In genomic region chr1:248857201-248857600, GRCh38 we compare ENCODE assay signal across 11 cellular contexts. TPM values are rescaled to one million over a fixed set of nuclear protein-coding genes. Genes with fewer than 3 reads are reported as not detected.
DNase-seq lines count a peak whose midpoint lies in the region; ATAC-seq and TF ChIP-seq lines count a peak whose summit lies in the region.
"Had no signal": no experiment of that assay in that cellular context is flagged by ENCODE, and none has a peak within 500 bp of the region (broad histone marks: within the 10 kb centered on the region; RNA-seq: fewer than 3 reads in every experiment).

No MANE protein-coding gene starts in this region.

- H3K27ac ChIP-seq in SK-N-SH (ENCODE audit: low read depth in 2 of 2, low read length in 1 of 2) (no peak overlapping the region), RWPE2 (ENCODE audit: poor library complexity, severe bottlenecking) (no peak overlapping the region), esophagus muscularis mucosa (replicated peaks in 1 of 4) (peak overlapping the region in 1 of 4 donors; percentile 95)

- peaks cover 8 to 23% of the 10 kb centered on the region in 2 experiments for H3K36me3 ChIP-seq in SK-N-SH (replicated peaks in 1 of 2; ENCODE audit: control insufficient read depth in 1 of 2, insufficient read depth in 2 of 2, low read length in 1 of 2)
- peaks cover 25% of the 10 kb centered on the region for H3K36me3 ChIP-seq in RWPE2 (ENCODE audit: low read depth)
- H3K36me3 ChIP-seq in esophagus muscularis mucosa, result peaks cover 0 to 22% (median 22%) of the 10 kb centered on the region in 4 donors
- H3K36me3 ChIP-seq: pancreas had no signal

- ATAC-seq in SK-N-SH treated with all-trans-retinoic acid at 6 μM for 48 hours (no peak), RWPE2 (ENCODE audit: low read depth) (no peak)

- in situ Hi-C loops in G401 (cut with HindIII; ENCODE audit: low sequenced_read_pairs), result no loop called here

- H3K4me3 ChIP-seq in SK-N-SH (ENCODE audit: low read depth in 2 of 2, low read length in 1 of 2), result peak overlapping the region; percentile 62 to 66; a peak in 3 of 4 replicates
- H3K4me3 ChIP-seq in RWPE2 (ENCODE audit: severe bottlenecking), result peak overlapping the region; percentile 49
- H3K4me3 ChIP-seq in epithelial cell of proximal tubule (ENCODE audit: low read depth, low read length), result peak overlapping the region; percentile 59
- H3K4me3 ChIP-seq in skeletal muscle cell (ENCODE audit: low read depth, low read length), result peak overlapping the region; percentile 72
- H3K4me3 ChIP-seq in esophagus muscularis mucosa, result no peak overlapping the region

- TF ChIP-seq POLR2A in esophagus muscularis mucosa (IDR thresholded peaks at IDR 0.05; ENCODE audit: low read depth), result no peak

- CTCF ChIA-PET in SK-N-SH (lab: Yijun Ruan, JAX), result interaction anchor here (1.1 to 3.8 kb wide), 3 partner anchors 10 to 30 kb away, joined by 4 to 33 read pairs (median 20); partner anchors contain the start of gene SH3BP5L

- H3K79me2 ChIP-seq in SK-N-SH (ENCODE audit: insufficient read depth), result peaks cover 10% of the 10 kb centered on the region; the same call in 1 of the 2 replicates

- H3K4me2 ChIP-seq in SK-N-SH, result peak overlapping the region; percentile 94

- no peaks in the 10 kb centered on the region for H4K20me1 ChIP-seq in SK-N-SH (ENCODE audit: insufficient read depth)

- DNase-seq in SK-N-SH (no peak), RWPE2 (ENCODE audit: low spot score) (no peak), epithelial cell of proximal tubule (ENCODE audit: low read depth) (no peak), skeletal muscle cell (ENCODE audit: low read depth) (no peak), COLO829 (ENCODE audit: low spot score) (no peak), G401 (ENCODE audit: low spot score) (no peak), esophagus muscularis mucosa (ENCODE audit: extremely low spot score) (no peak)
- DNase-seq: KG1 had no signal

- TF ChIP-seq EP300 in SK-N-SH (IDR thresholded peaks at IDR 0.05; ENCODE audit: borderline replicate concordance in 1 of 2, low read depth in 1 of 2, low read length in 1 of 2) (no peak), esophagus muscularis mucosa (IDR thresholded peaks at IDR 0.05) (no peak)

- no peaks in the 10 kb centered on the region for H3F3A ChIP-seq in SK-N-SH (replicated peaks; ENCODE audit: insufficient read depth)

- no peak overlapping the region for H2AFZ ChIP-seq in SK-N-SH (ENCODE audit: low read depth)

- TF ChIP-seq CTCF in SK-N-SH (IDR thresholded peaks at IDR 0.05), result no peak
- TF ChIP-seq CTCF in RWPE2 (IDR thresholded peaks at IDR 0.05; ENCODE audit: poor library complexity, severe bottlenecking), result no peak
- TF ChIP-seq CTCF in epithelial cell of proximal tubule (conservative IDR thresholded peaks at IDR 0.05; ENCODE audit: low read depth, low read length), result no peak
- TF ChIP-seq CTCF in esophagus muscularis mucosa (IDR thresholded peaks at IDR 0.05), result no peak

- no peaks in the 10 kb centered on the region for H3K9me2 ChIP-seq in SK-N-SH

- H3K27me3 ChIP-seq in SK-N-SH (ENCODE audit: insufficient read depth) (no peaks in the 10 kb centered on the region), RWPE2 (ENCODE audit: insufficient read depth, poor library complexity, severe bottlenecking) (no peaks in the 10 kb centered on the region), esophagus muscularis mucosa (no peaks in the 10 kb centered on the region)
- H3K27me3 ChIP-seq: pancreas, tibial artery had no signal

- H3K9ac ChIP-seq in SK-N-SH, result no peak overlapping the region

- intact Hi-C loops in esophagus muscularis mucosa (cut with DNase I), result no loop called here

- TF ChIP-seq RAD21 in SK-N-SH (IDR thresholded peaks at IDR 0.05; ENCODE audit: low read length), result no peak

- H3K4me1 ChIP-seq in SK-N-SH (ENCODE audit: control insufficient read depth in 1 of 2, insufficient read depth in 2 of 2, low read depth in 1 of 2, low read length in 1 of 2) (peaks cover 9 to 20% of the 10 kb centered on the region in 2 experiments; a peak in 3 of 4 replicates), RWPE2 (ENCODE audit: insufficient read depth, poor library complexity, severe bottlenecking) (no peaks in the 10 kb centered on the region), esophagus muscularis mucosa (peaks cover 21 to 37% (median 29%) of the 10 kb centered on the region in 4 donors)

- no peaks in the 10 kb centered on the region for H3K9me3 ChIP-seq in SK-N-SH
- H3K9me3 ChIP-seq in RWPE2 (ENCODE audit: severe bottlenecking), result no peaks in the 10 kb centered on the region
- no peaks in the 10 kb centered on the region for H3K9me3 ChIP-seq in esophagus muscularis mucosa
- H3K9me3 ChIP-seq: pancreas, tibial artery had no signal

- 100% methylated on average over 7 of the region's 7 CpGs for WGBS in SK-N-SH (ENCODE audit: low lambda C conversion rate)
- 89% methylated on average over 7 of the region's 7 CpGs for WGBS in esophagus muscularis mucosa

- POLR2A ChIA-PET in SK-N-SH (lab: Yijun Ruan, JAX), result interaction anchor here (0.6 kb wide), 1 partner anchor 69 kb away, joined by 3 read pairs; no protein-coding TSS in a partner anchor

TF ChIP-seq in SK-N-SH, 30 proteins besides CTCF, POLR2A, EP300 and RAD21:
- TF ChIP-seq IRF3 (IDR thresholded peaks at IDR 0.05; ENCODE audit: low read depth, low read length) (no peak), YY1 (IDR thresholded peaks at IDR 0.05; ENCODE audit: low read depth) (no peak)

TF ChIP-seq in SK-N-SH treated with all-trans-retinoic acid at 6 μM for 48 hours, 23 proteins besides CTCF, POLR2A, EP300 and RAD21 (continues in another document):
- TF ChIP-seq ARNTL (CRISPR knock-in tag; IDR thresholded peaks at IDR 0.05; ENCODE audit: borderline replicate concordance, low read depth) (no peak), RARB (CRISPR knock-in tag; IDR thresholded peaks at IDR 0.05) (no peak), PATZ1 (CRISPR knock-in tag; IDR thresholded peaks at IDR 0.05; ENCODE audit: borderline replicate concordance) (no peak), PPARA (CRISPR knock-in tag; IDR thresholded peaks at IDR 0.05; ENCODE audit: borderline replicate concordance) (no peak), CSDC2 (CRISPR knock-in tag; IDR thresholded peaks at IDR 0.05) (no peak), ZC3H10 (CRISPR knock-in tag; IDR thresholded peaks at IDR 0.05) (no peak)
- TF ChIP-seq, protein P1, sequence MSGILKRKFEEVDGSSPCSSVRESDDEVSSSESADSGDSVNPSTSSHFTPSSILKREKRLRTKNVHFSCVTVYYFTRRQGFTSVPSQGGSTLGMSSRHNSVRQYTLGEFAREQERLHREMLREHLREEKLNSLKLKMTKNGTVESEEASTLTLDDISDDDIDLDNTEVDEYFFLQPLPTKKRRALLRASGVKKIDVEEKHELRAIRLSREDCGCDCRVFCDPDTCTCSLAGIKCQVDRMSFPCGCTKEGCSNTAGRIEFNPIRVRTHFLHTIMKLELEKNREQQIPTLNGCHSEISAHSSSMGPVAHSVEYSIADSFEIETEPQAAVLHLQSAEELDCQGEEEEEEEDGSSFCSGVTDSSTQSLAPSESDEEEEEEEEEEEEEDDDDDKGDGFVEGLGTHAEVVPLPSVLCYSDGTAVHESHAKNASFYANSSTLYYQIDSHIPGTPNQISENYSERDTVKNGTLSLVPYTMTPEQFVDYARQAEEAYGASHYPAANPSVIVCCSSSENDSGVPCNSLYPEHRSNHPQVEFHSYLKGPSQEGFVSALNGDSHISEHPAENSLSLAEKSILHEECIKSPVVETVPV (CRISPR knock-in tag; IDR thresholded peaks at IDR 0.05), result no peak

RNA-seq across cellular contexts. Expression of gene ZNF692, which starts 1.7 kb away (rescaled TPM):
- polyA plus RNA-seq in SK-N-SH (2012; rRNA removed), result 47.0 and 62.9 TPM in 2 replicates
- polyA plus RNA-seq in SK-N-SH (2012; cell fraction: cytosol; rRNA removed), result 8.9 and 14.8 TPM in 2 replicates
- polyA plus RNA-seq in SK-N-SH (2012; cell fraction: nucleus; rRNA removed), result 466 and 588 TPM in 2 replicates
- total RNA-seq in epithelial cell of proximal tubule (24.0 and 35.7 TPM in 2 replicates), esophagus muscularis mucosa (10 to 100 TPM; 19.4 to 37.3 (median 30.5) TPM)
- total RNA-seq in G401 (2014; rRNA removed; shearing (Covaris generic)), result 7.9 and 12.7 TPM in 2 replicates

RNA-seq across cellular contexts. Expression of gene ZNF672, which starts 19.2 kb away (rescaled TPM):
- 14.2 and 16.0 TPM in 2 replicates for polyA plus RNA-seq in SK-N-SH (2012; rRNA removed)
- polyA plus RNA-seq in SK-N-SH (2012; cell fraction: cytosol; rRNA removed), result 9.0 and 12.7 TPM in 2 replicates
- 24.5 and 34.1 TPM in 2 replicates for polyA plus RNA-seq in SK-N-SH (2012; cell fraction: nucleus; rRNA removed)
- total RNA-seq in epithelial cell of proximal tubule, result 26.1 and 32.6 TPM in 2 replicates
- total RNA-seq in G401 (2014; rRNA removed; shearing (Covaris generic)), result 57.1 and 63.1 TPM in 2 replicates
- total RNA-seq in esophagus muscularis mucosa, result 10 to 100 TPM; 30.3 to 46.4 (median 39.3) TPM

RNA-seq across cellular contexts. Expression of gene SH3BP5L, which starts 31.5 kb away (rescaled TPM):
- polyA plus RNA-seq in SK-N-SH (2012; rRNA removed), result 32.1 and 37.3 TPM in 2 replicates
- 16.7 and 25.0 TPM in 2 replicates for polyA plus RNA-seq in SK-N-SH (2012; cell fraction: cytosol; rRNA removed)
- polyA plus RNA-seq in SK-N-SH (2012; cell fraction: nucleus; rRNA removed), result 57.5 and 58.1 TPM in 2 replicates
- total RNA-seq in epithelial cell of proximal tubule (23.5 and 25.6 TPM in 2 replicates), esophagus muscularis mucosa (10 to 100 TPM; 19.9 to 36.2 (median 28.3) TPM)
- total RNA-seq in G401 (2014; rRNA removed; shearing (Covaris generic)), result 23.1 and 24.6 TPM in 2 replicates

RNA-seq across cellular contexts. Expression of gene PGBD2, which starts 48.8 kb away (rescaled TPM):
- polyA plus RNA-seq in SK-N-SH (2012; rRNA removed), result 6.4 and 9.9 TPM in 2 replicates
- 6.4 and 7.2 TPM in 2 replicates for polyA plus RNA-seq in SK-N-SH (2012; cell fraction: cytosol; rRNA removed)
- 18.4 and 20.4 TPM in 2 replicates for polyA plus RNA-seq in SK-N-SH (2012; cell fraction: nucleus; rRNA removed)
- total RNA-seq in epithelial cell of proximal tubule, result 2.3 and 2.7 TPM in 2 replicates
- 5.3 and 10.0 TPM in 2 replicates for total RNA-seq in G401 (2014; rRNA removed; shearing (Covaris generic))
- total RNA-seq in esophagus muscularis mucosa, result 1 to 10 TPM; 3.1 to 5.6 (median 4.1) TPM

Comparison
In these comparisons a context has a peak if more than half of its experiments do, and no peak if none do; other contexts are left out.
1. H3K4me3 ChIP-seq: peak in SK-N-SH (2 of 2), RWPE2 (single experiment), epithelial cell of proximal tubule (single experiment) and skeletal muscle cell (single experiment); none in esophagus muscularis mucosa (0 of 4).